22 cellular contexts compared by ENCODE assay signal in genomic region chr6:36187446-36187845, GRCh38.
"Had no signal": no experiment of that assay in that cellular context is flagged by ENCODE, and none has a peak within 500 bp of the region (broad histone marks: within the 10 kb centered on the region; RNA-seq: fewer than 3 reads in every experiment).

No MANE protein-coding gene starts in this region.

- H3K27ac ChIP-seq: brain microvascular endothelial cell, cardiac muscle cell, PC-9, VCaP had no signal

- DNase-seq: activated CD4-positive, CD25-positive, alpha-beta regulatory T cell; activated CD8-positive, alpha-beta memory T cell treated with anti-CD3 and anti-CD28 coated beads, Interleukin-2, amount 50 U/mL, for 4 hours; activated CD8-positive, alpha-beta T cell treated with anti-CD3 and anti-CD28 coated beads for 36 hours; activated gamma-delta T cell treated with Interleukin-2 at 50 U/mL for 16 hours; activated naive CD4-positive, alpha-beta T cell treated with anti-CD3 and anti-CD28 coated beads, Interleukin-2, amount 10 ng/mL, durations not matched to agents 7 days and 5 days; activated naive CD8-positive, alpha-beta T cell treated with anti-CD3 and anti-CD28 coated beads for 36 hours; activated T-cell treated with anti-CD3 and anti-CD28 coated beads, Interleukin-2, amount 50 U/mL, for 72 hours; brain microvascular endothelial cell; cerebellar nuclear complex; Karpas-422; NCI-H1105; NCI-H1436; NCI-H1694 treated with DMSO at 0.1 percent for 48 hours; NCI-H2029 treated with DMSO at 0.1 percent for 48 hours; NCI-H524; PC-9; SIG-M5; T-helper 17 cell; T-helper 9 cell had no signal

- H3K4me3 ChIP-seq: cardiac muscle cell, PC-9 had no signal

- H3K36me3 ChIP-seq: brain microvascular endothelial cell, cardiac muscle cell had no signal

- H3K4me2 ChIP-seq: PC-9 had no signal

- H3K27ac Mint-ChIP-seq: activated CD8-positive, alpha-beta T cell treated with anti-CD3 and anti-CD28 coated beads for 36 hours; activated naive CD4-positive, alpha-beta T cell treated with anti-CD3 and anti-CD28 coated beads, Interleukin-2, amount 10 ng/mL, durations not matched to agents 7 days and 5 days; activated naive CD8-positive, alpha-beta T cell treated with anti-CD3 and anti-CD28 coated beads for 36 hours; activated T-cell treated with anti-CD3 and anti-CD28 coated beads, Interleukin-2, amount 50 U/mL, for 72 hours; activated T-helper 2 cell treated with anti-CD3 and anti-CD28 coated beads, Interferon-gamma antibody, Interleukin-2, Interleukin-4, amounts not matched to agents 10 μg/mL and 5 μg/mL and 100 μg/mL, durations not matched to agents 14 hours and 24 hours and 36 hours; T-helper 17 cell had no signal

- H3K27me3 Mint-ChIP-seq: activated CD8-positive, alpha-beta T cell treated with anti-CD3 and anti-CD28 coated beads for 36 hours; activated naive CD8-positive, alpha-beta T cell treated with anti-CD3 and anti-CD28 coated beads for 36 hours; T-helper 17 cell had no signal

- H3K27me3 ChIP-seq: brain microvascular endothelial cell, cardiac muscle cell had no signal

- H3K4me1 Mint-ChIP-seq: activated naive CD4-positive, alpha-beta T cell treated with anti-CD3 and anti-CD28 coated beads, Interleukin-2, amount 10 ng/mL, durations not matched to agents 7 days and 5 days had no signal

- ATAC-seq: activated CD8-positive, alpha-beta T cell treated with anti-CD3 and anti-CD28 coated beads for 36 hours; activated T-cell treated with anti-CD3 and anti-CD28 coated beads, Interleukin-2, amount 50 U/mL, for 72 hours; T-helper 17 cell had no signal

- H2AFZ ChIP-seq: PC-9 had no signal

- H3K9me3 Mint-ChIP-seq: activated CD8-positive, alpha-beta T cell treated with anti-CD3 and anti-CD28 coated beads for 36 hours; activated naive CD4-positive, alpha-beta T cell treated with anti-CD3 and anti-CD28 coated beads, Interleukin-2, amount 10 ng/mL, durations not matched to agents 7 days and 5 days; activated T-helper 2 cell treated with anti-CD3 and anti-CD28 coated beads, Interferon-gamma antibody, Interleukin-2, Interleukin-4, amounts not matched to agents 10 μg/mL and 5 μg/mL and 100 μg/mL, durations not matched to agents 14 hours and 24 hours and 36 hours had no signal

- H3K4me3 Mint-ChIP-seq: activated CD8-positive, alpha-beta T cell treated with anti-CD3 and anti-CD28 coated beads for 36 hours; activated naive CD4-positive, alpha-beta T cell treated with anti-CD3 and anti-CD28 coated beads, Interleukin-2, amount 10 ng/mL, durations not matched to agents 7 days and 5 days; activated naive CD8-positive, alpha-beta T cell treated with anti-CD3 and anti-CD28 coated beads for 36 hours; activated T-cell treated with anti-CD3 and anti-CD28 coated beads, Interleukin-2, amount 50 U/mL, for 72 hours; T-helper 17 cell had no signal
